25 cellular contexts compared by ENCODE assay signal in the genomic region with DNA sequence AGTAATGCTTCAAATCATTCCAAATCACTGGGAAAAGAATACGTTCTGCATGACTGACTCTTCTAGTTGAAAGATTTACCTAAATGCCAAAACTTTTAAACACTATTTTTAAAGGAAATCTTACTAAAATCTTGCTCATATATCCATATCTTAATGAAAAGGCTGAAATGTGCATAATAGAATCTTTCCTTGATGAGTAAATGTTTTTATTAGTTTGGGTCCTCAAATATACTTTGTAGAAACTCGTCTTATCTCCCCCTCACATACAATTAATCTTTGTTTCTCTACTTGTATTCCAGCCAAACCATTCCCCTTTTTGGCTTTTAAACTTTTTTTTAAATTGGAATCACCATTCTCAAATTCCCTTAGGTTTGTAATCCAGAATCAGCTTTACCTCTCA.
"Had no signal": no experiment of that assay in that cellular context is flagged by ENCODE, and none has a peak within 500 bp of the region (broad histone marks: within the 10 kb centered on the region; RNA-seq: fewer than 3 reads in every experiment).

No MANE protein-coding gene starts in this region.

- DNase-seq: activated CD4-positive, alpha-beta memory T cell treated with anti-CD3 and anti-CD28 coated beads for 36 hours; activated CD4-positive, alpha-beta T cell treated with anti-CD3 and anti-CD28 coated beads, Interleukin-2, amount 10 ng/mL, durations not matched to agents 7 days and 5 days; activated CD4-positive, CD25-positive, alpha-beta regulatory T cell; activated CD8-positive, alpha-beta memory T cell treated with anti-CD3 and anti-CD28 coated beads for 24 hours; activated effector memory CD4-positive, alpha-beta T cell treated with anti-CD3 and anti-CD28 coated beads, Interleukin-2, amount 50 U/mL, for 16 hours; activated naive CD4-positive, alpha-beta T cell treated with anti-CD3 and anti-CD28 coated beads for 36 hours; activated T-cell treated with anti-CD3 and anti-CD28 coated beads, Interleukin-2, amount 50 U/mL, for 4 hours; central memory CD4-positive, alpha-beta T cell; Karpas-422; MM.1S; NCI-H1105; NCI-H1436; NCI-H187 treated with DMSO at 0.1 percent for 48 hours; NCI-H2081 treated with DMSO at 0.1 percent for 48 hours; NCI-H2171; NCI-H226; NCI-H510A; NCI-H526 treated with DMSO at 0.1 percent for 48 hours; NCI-H82; SHP77 treated with DMSO at 0.1 percent for 48 hours; T-cell; T-helper 2 cell; T1000 had no signal

- H3K4me3 ChIP-seq: K562 had no signal

- H3K27ac Mint-ChIP-seq: activated CD4-positive, alpha-beta memory T cell treated with anti-CD3 and anti-CD28 coated beads for 36 hours; activated CD4-positive, alpha-beta T cell treated with anti-CD3 and anti-CD28 coated beads, Interleukin-2, amount 10 ng/mL, durations not matched to agents 7 days and 5 days; activated naive CD4-positive, alpha-beta T cell treated with anti-CD3 and anti-CD28 coated beads for 36 hours; activated naive CD8-positive, alpha-beta T cell; T-cell had no signal

- H3K36me3 Mint-ChIP-seq: activated CD4-positive, alpha-beta memory T cell treated with anti-CD3 and anti-CD28 coated beads for 36 hours; activated naive CD8-positive, alpha-beta T cell; T-cell had no signal

- H3K9me3 Mint-ChIP-seq: activated CD4-positive, alpha-beta memory T cell treated with anti-CD3 and anti-CD28 coated beads for 36 hours; activated CD4-positive, alpha-beta T cell treated with anti-CD3 and anti-CD28 coated beads, Interleukin-2, amount 10 ng/mL, durations not matched to agents 7 days and 5 days; activated naive CD4-positive, alpha-beta T cell treated with anti-CD3 and anti-CD28 coated beads for 36 hours; activated T-cell treated with anti-CD3 and anti-CD28 coated beads, Interleukin-2, amount 50 U/mL, for 4 hours; T-cell had no signal

- ATAC-seq: activated T-cell treated with anti-CD3 and anti-CD28 coated beads, Interleukin-2, amount 50 U/mL, for 4 hours; K562; T-cell had no signal

- H3K4me3 Mint-ChIP-seq: activated CD4-positive, alpha-beta memory T cell treated with anti-CD3 and anti-CD28 coated beads for 36 hours; activated CD4-positive, alpha-beta T cell treated with anti-CD3 and anti-CD28 coated beads, Interleukin-2, amount 10 ng/mL, durations not matched to agents 7 days and 5 days; activated naive CD4-positive, alpha-beta T cell treated with anti-CD3 and anti-CD28 coated beads for 36 hours; activated naive CD8-positive, alpha-beta T cell; activated T-cell treated with anti-CD3 and anti-CD28 coated beads, Interleukin-2, amount 50 U/mL, for 4 hours; T-cell had no signal

- H3K27me3 Mint-ChIP-seq: activated CD4-positive, alpha-beta memory T cell treated with anti-CD3 and anti-CD28 coated beads for 36 hours; activated naive CD8-positive, alpha-beta T cell had no signal
